17 cellular contexts compared by ENCODE assay signal in the genomic region with DNA sequence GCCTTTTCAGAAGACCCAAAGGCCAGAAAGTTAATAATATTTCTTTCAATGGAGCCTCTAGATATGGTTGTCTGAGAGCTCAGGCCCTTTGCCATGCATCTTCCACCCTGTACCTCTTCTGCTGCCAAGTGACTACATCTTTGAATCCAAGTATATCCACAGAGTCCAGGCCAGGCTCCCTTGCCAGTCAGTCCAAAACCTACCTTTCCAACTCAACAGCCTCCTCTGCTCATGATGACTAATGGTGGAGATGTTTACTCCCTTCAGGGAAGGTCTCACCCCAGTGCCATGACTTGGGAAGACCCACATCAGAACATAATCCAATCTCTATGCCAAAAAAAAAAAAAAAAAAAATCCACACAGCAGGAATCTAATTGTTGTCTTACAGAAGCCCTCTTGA. TPM values are rescaled to one million over a fixed set of nuclear protein-coding genes. Genes with fewer than 3 reads are reported as not detected.
A peak's percentile ranks its signal among the peaks of the same experiment; 100 is the strongest.
DNase-seq lines count a peak whose midpoint lies in the region; ATAC-seq and TF ChIP-seq lines count a peak whose summit lies in the region.
"Had no signal": no experiment of that assay in that cellular context is flagged by ENCODE, and none has a peak within 500 bp of the region (broad histone marks: within the 10 kb centered on the region; RNA-seq: fewer than 3 reads in every experiment).

No MANE protein-coding gene starts in this region.

- H3K4me1 Mint-ChIP-seq in T-cell (peaks cover 86 to 93% (median 91%) of the 10 kb centered on the region in 3 donors), endodermal cell (peaks cover 41% of the 10 kb centered on the region)

- no peak overlapping the region for H2AFZ ChIP-seq in mammary epithelial cell (ENCODE audit: low read depth, low read length)
- H2AFZ ChIP-seq: parathyroid adenoma had no signal

- no peak overlapping the region for H3K4me2 ChIP-seq in mammary epithelial cell (ENCODE audit: insufficient read depth, low read depth, low read length)
- H3K4me2 ChIP-seq: smooth muscle cell had no signal

- H3K9me3 ChIP-seq in breast epithelium (no peaks in the 10 kb centered on the region), mammary epithelial cell (replicated peaks; ENCODE audit: insufficient read depth, low read length) (no peaks in the 10 kb centered on the region), endodermal cell (ENCODE audit: control insufficient read depth, low read length) (no peaks in the 10 kb centered on the region)
- H3K9me3 ChIP-seq: upper lobe of left lung had no signal

- no peak for TF ChIP-seq POLR2A in breast epithelium (IDR thresholded peaks at IDR 0.05)

- DNase-seq in breast epithelium (ENCODE audit: low spot score in 2 of 2): no peak
- no peak for DNase-seq in mammary epithelial cell
- DNase-seq in T-cell: no peak
- no peak for DNase-seq in endodermal cell
- DNase-seq in NCI-H774 (lab: John Stamatoyannopoulos, UW): no peak
- no peak for DNase-seq in stimulated activated CD4-positive, alpha-beta T cell treated with anti-CD3 and anti-CD28 coated beads, Interleukin-15, amount 100 ng/mL, for 24 hours
- DNase-seq: DMS79 treated with DMSO at 0.1 percent for 48 hours, glutamatergic neuron, kidney, NCI-H187 treated with DMSO at 0.1 percent for 48 hours, SIG-M5, upper lobe of left lung had no signal

- H3K36me3 ChIP-seq in breast epithelium: no peaks in the 10 kb centered on the region
- H3K36me3 ChIP-seq in mammary epithelial cell (ENCODE audit: insufficient read depth, low read length): no peaks in the 10 kb centered on the region
- H3K36me3 ChIP-seq in endodermal cell (ENCODE audit: control insufficient read depth, insufficient read depth, low read length): peaks cover 11% of the 10 kb centered on the region
- H3K36me3 ChIP-seq: upper lobe of left lung had no signal

- dilution Hi-C loops in mammary epithelial cell (cut with HindIII; ENCODE audit: low sequenced_read_pairs): no loop called here

- H3K27me3 Mint-ChIP-seq in T-cell (no peaks in the 10 kb centered on the region), endodermal cell (ENCODE audit: insufficient read depth) (no peaks in the 10 kb centered on the region)

- in situ Hi-C loops in mammary epithelial cell (cut with MboI; ENCODE audit: low sequenced_read_pairs in 2 of 2): no loop called here

- no peak overlapping the region for H3K4me3 ChIP-seq in breast epithelium
- no peak overlapping the region for H3K4me3 ChIP-seq in mammary epithelial cell (replicated peaks in 1 of 3; ENCODE audit: insufficient read depth in 1 of 3, low read depth in 2 of 3, low read length in 3 of 3)
- no peak overlapping the region for H3K4me3 ChIP-seq in endodermal cell (ENCODE audit: low read length)
- H3K4me3 ChIP-seq: K562, smooth muscle cell, upper lobe of left lung had no signal

- no peaks in the 10 kb centered on the region for H4K20me1 ChIP-seq in mammary epithelial cell (ENCODE audit: insufficient read depth, low read length)

- intact Hi-C loops in breast epithelium (cut with DNase I; ENCODE audit: low total_unique reads): no loop called here
- intact Hi-C loops in mammary epithelial cell (cut with micrococcal nuclease): no loop called here

- H3K27ac ChIP-seq in breast epithelium (peak overlapping the region; percentile 86 to 89), mammary epithelial cell (ENCODE audit: insufficient read depth, low read depth, low read length) (no peak overlapping the region), endodermal cell (ENCODE audit: low read depth, low read length) (no peak overlapping the region)
- H3K27ac ChIP-seq: parathyroid adenoma had no signal

- H3K4me3 Mint-ChIP-seq in T-cell (peak overlapping the region; percentile 17 to 72 (median 58)), endodermal cell (no peak overlapping the region)

- H3K36me3 Mint-ChIP-seq in T-cell (peaks cover 17% of the 10 kb centered on the region), endodermal cell (ENCODE audit: low read depth) (peaks cover 13% of the 10 kb centered on the region)

- CTCF ChIA-PET in mammary epithelial cell (lab: Charles Lee; ENCODE audit: low non-redundant PET) (no interaction called here), T-cell (lab: Charles Lee) (interaction anchor here in 1 of 2 donors (0.7 to 1.0 kb wide), 3 partner anchors 21 to 53 kb away, joined by 3 read pairs; partner anchors contain the start of gene TTC9)

- no peaks in the 10 kb centered on the region for H3K79me2 ChIP-seq in mammary epithelial cell (ENCODE audit: insufficient read depth, low read length)
- H3K79me2 ChIP-seq: parathyroid adenoma had no signal

- no peak for ATAC-seq in T-cell (replicated peaks in 1 of 4)
- ATAC-seq in SK-N-SH treated with all-trans-retinoic acid at 6 μM for 48 hours: no peak
- ATAC-seq in HG03442 (IDR thresholded peaks at IDR 0.05; ENCODE audit: unreplicated experiment): no peak
- ATAC-seq: K562 had no signal

- H3K27ac Mint-ChIP-seq in T-cell (peak overlapping the region; percentile 95 to 98), endodermal cell (peak overlapping the region; percentile 70)

- TF ChIP-seq CTCF in breast epithelium (IDR thresholded peaks at IDR 0.05) (no peak), mammary epithelial cell (conservative IDR thresholded peaks at IDR 0.05 in 1 of 2, IDR thresholded peaks at IDR 0.05 in 1 of 2; ENCODE audit: extremely low read depth in 1 of 2, insufficient read depth in 1 of 2, low read depth in 1 of 2, low read length in 2 of 2) (no peak), endodermal cell (conservative IDR thresholded peaks at IDR 0.05) (no peak)

- no TSS peak for BruUV-seq in mammary epithelial cell (replicated peaks; lab: Mats Ljungman, UMichigan)

- H3K4me1 ChIP-seq in breast epithelium (peaks cover 3 to 25% of the 10 kb centered on the region in 2 donors), mammary epithelial cell (ENCODE audit: insufficient read depth, low read length) (peaks cover 37% of the 10 kb centered on the region), endodermal cell (ENCODE audit: control insufficient read depth, insufficient read depth, low read length) (peaks cover 17% of the 10 kb centered on the region)
- H3K4me1 ChIP-seq: parathyroid adenoma had no signal

- H3K27me3 ChIP-seq in breast epithelium (no peaks in the 10 kb centered on the region), mammary epithelial cell (ENCODE audit: insufficient read depth, low read length) (no peaks in the 10 kb centered on the region), endodermal cell (ENCODE audit: control insufficient read depth, insufficient read depth, low read length, poor library complexity, severe bottlenecking) (no peaks in the 10 kb centered on the region)
- H3K27me3 ChIP-seq: upper lobe of left lung had no signal

- H3K9ac ChIP-seq in mammary epithelial cell (ENCODE audit: insufficient read depth, low read length): no peak overlapping the region
- H3K9ac ChIP-seq in endodermal cell (ENCODE audit: extremely low read depth, low read length, poor library complexity, severe bottlenecking): no peak overlapping the region
- H3K9ac ChIP-seq: parathyroid adenoma had no signal

- POLR2A ChIA-PET in T-cell (lab: Charles Lee): no interaction called here

- peaks cover 0 to 3% (median 0%) of the 10 kb centered on the region in 3 donors for H3K9me3 Mint-ChIP-seq in T-cell
- no peaks in the 10 kb centered on the region for H3K9me3 Mint-ChIP-seq in endodermal cell

TF ChIP-seq in SK-N-SH treated with all-trans-retinoic acid at 6 μM for 48 hours, 23 proteins besides CTCF, POLR2A, EP300 and RAD21:
- TF ChIP-seq ZFP30 (CRISPR knock-in tag; IDR thresholded peaks at IDR 0.05) (no peak), TCF4 (CRISPR knock-in tag; IDR thresholded peaks at IDR 0.05; ENCODE audit: borderline replicate concordance) (no peak), CSDC2 (CRISPR knock-in tag; IDR thresholded peaks at IDR 0.05) (no peak)
- TF ChIP-seq, protein P1, sequence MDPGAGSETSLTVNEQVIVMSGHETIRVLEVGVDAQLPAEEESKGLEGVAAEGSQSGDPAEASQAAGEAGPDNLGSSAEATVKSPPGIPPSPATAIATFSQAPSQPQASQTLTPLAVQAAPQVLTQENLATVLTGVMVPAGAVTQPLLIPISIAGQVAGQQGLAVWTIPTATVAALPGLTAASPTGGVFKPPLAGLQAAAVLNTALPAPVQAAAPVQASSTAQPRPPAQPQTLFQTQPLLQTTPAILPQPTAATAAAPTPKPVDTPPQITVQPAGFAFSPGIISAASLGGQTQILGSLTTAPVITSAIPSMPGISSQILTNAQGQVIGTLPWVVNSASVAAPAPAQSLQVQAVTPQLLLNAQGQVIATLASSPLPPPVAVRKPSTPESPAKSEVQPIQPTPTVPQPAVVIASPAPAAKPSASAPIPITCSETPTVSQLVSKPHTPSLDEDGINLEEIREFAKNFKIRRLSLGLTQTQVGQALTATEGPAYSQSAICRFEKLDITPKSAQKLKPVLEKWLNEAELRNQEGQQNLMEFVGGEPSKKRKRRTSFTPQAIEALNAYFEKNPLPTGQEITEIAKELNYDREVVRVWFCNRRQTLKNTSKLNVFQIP (CRISPR knock-in tag; IDR thresholded peaks at IDR 0.05; ENCODE audit: borderline replicate concordance, low read depth): no peak

RNA-seq across cellular contexts. Expression of gene TTC9, which starts 20.4 kb away (rescaled TPM):
- total RNA-seq in breast epithelium (1 to 10 TPM in 2 of 3 donors, under 1 TPM in 1; 0.48 to 7.5 (median 3.9) TPM), mammary epithelial cell (1 to 10 TPM; 2.5 to 3.3 TPM), T-cell (10 to 100 TPM; 14.4 to 23.4 (median 17.8) TPM), endodermal cell (10 to 100 TPM in 1 of 2 donors, 1 to 10 TPM in 1; 9.4 to 11.6 TPM)
- 5.2 TPM for polyA plus RNA-seq in mammary epithelial cell
- 10.4 TPM for polyA minus RNA-seq in mammary epithelial cell
- 7.6 TPM for polyA plus RNA-seq in endodermal cell (2013, experiment 1 of 2)
- 7.8 TPM for polyA plus RNA-seq in endodermal cell (2013, experiment 2 of 2)
- polyA plus RNA-seq: K562 had no signal

Comparison
In these comparisons a context has a peak if more than half of its experiments do, and no peak if none do; other contexts are left out.
1. H3K27ac ChIP-seq: peak in breast epithelium (2 of 2); none in mammary epithelial cell (single experiment) and endodermal cell (single experiment).